Comparison of ENCODE assay signal across 8 cellular contexts in the genomic region with DNA sequence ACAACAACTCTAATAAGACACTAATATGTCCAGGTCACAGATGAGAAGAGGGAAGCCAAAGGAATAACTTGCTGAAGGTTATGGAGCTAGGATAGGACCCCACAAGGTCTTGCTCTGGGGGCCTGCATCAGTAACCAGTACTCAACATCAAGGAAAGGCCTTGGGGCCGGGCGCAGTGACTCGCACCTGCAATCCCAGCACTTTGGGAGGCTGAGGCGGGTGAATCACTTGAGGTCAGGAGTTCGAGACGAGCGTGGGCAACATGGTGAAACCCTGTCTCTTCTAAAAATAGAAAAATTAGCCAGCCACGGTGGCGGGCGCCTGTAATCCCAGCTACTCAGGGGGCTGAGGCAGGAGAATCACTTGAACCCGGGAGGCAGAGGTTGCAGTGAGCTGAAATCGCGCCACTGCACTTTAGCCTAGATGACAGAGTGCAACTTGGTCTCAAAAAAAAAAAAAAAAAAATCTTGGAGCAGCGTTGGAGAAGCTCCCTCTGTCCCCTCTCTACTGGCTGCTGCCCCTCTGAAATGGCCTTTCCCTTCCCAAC. TPM values are rescaled to one million over a fixed set of nuclear protein-coding genes. Genes with fewer than 3 reads are reported as not detected.
DNase-seq lines count a peak whose midpoint lies in the region; ATAC-seq and TF ChIP-seq lines count a peak whose summit lies in the region.

No MANE protein-coding gene starts in this region.

- H3K4me1 ChIP-seq in skeletal muscle tissue (ENCODE audit: control insufficient read depth in 3 of 3, insufficient read depth in 3 of 3, low read length in 3 of 3), result peaks cover 23 to 33% (median 26%) of the 10 kb centered on the region in 3 donors

- peaks cover 15% of the 10 kb centered on the region for H3K27me3 Mint-ChIP-seq in endothelial cell (ENCODE audit: unreplicated experiment)

- DNase-seq in GM12864 (ENCODE audit: low read depth) (no peak), SK-N-MC (ENCODE audit: low read depth, low spot score) (no peak), endothelial cell (ENCODE audit: low spot score) (no peak), NCI-H1417 (lab: John Stamatoyannopoulos, UW) (no peak), GM19238 (ENCODE audit: insufficient read length, low spot score) (no peak)

- H3K4me3 Mint-ChIP-seq in endothelial cell (ENCODE audit: unreplicated experiment), result peak overlapping the region; percentile 79

- H3K9me3 ChIP-seq in SK-N-MC (ENCODE audit: low read depth, low read length) (no peaks in the 10 kb centered on the region), skeletal muscle tissue (ENCODE audit: control insufficient read depth in 3 of 3, low read length in 3 of 3) (no peaks in the 10 kb centered on the region)

- peaks cover 9% of the 10 kb centered on the region for H3K36me3 Mint-ChIP-seq in endothelial cell (ENCODE audit: low read depth, unreplicated experiment)

- H3K36me3 ChIP-seq in SK-N-MC (ENCODE audit: insufficient read depth, low read length) (peaks cover 41% of the 10 kb centered on the region), skeletal muscle tissue (ENCODE audit: control insufficient read depth in 3 of 3, insufficient read depth in 3 of 3, low read length in 3 of 3) (peaks cover 10 to 12% (median 11%) of the 10 kb centered on the region in 3 donors)

- H3K27ac Mint-ChIP-seq in endothelial cell (ENCODE audit: unreplicated experiment), result peak overlapping the region; percentile 57

- H3K4me1 Mint-ChIP-seq in endothelial cell (ENCODE audit: unreplicated experiment), result peaks cover 13% of the 10 kb centered on the region

- H3K9ac ChIP-seq in SK-N-MC (ENCODE audit: insufficient read length) (peak overlapping the region; percentile 100), skeletal muscle tissue (ENCODE audit: low read depth in 1 of 3, low read length in 3 of 3) (peak overlapping the region in 2 of 3 donors; percentile 51 to 94)

- no peak for TF ChIP-seq CTCF in GM12864 (IDR thresholded peaks at IDR 0.05; ENCODE audit: low read depth, low read length, missing control alignments)
- TF ChIP-seq CTCF in endothelial cell (IDR thresholded peaks at IDR 0.05; ENCODE audit: unreplicated experiment), result no peak

- H3K4me3 ChIP-seq in GM12864 (ENCODE audit: low read depth, low read length), result peak overlapping the region; percentile 90
- peak overlapping the region; percentile 96 for H3K4me3 ChIP-seq in SK-N-MC
- H3K4me3 ChIP-seq in skeletal muscle tissue (ENCODE audit: low read length in 3 of 3), result peak overlapping the region in 2 of 3 donors; percentile 96 to 97

- ATAC-seq in HG03565 (IDR thresholded peaks at IDR 0.05; ENCODE audit: unreplicated experiment), result no peak
- no peak for ATAC-seq in GM19023 (IDR thresholded peaks at IDR 0.05; ENCODE audit: unreplicated experiment)

- no peaks in the 10 kb centered on the region for H3K9me3 Mint-ChIP-seq in endothelial cell (ENCODE audit: unreplicated experiment)

- H3K27me3 ChIP-seq in skeletal muscle tissue (ENCODE audit: control insufficient read depth in 3 of 3, insufficient read depth in 3 of 3, low read length in 3 of 3), result no peaks in the 10 kb centered on the region

- H3K27ac ChIP-seq in SK-N-MC (peak overlapping the region; percentile 98), skeletal muscle tissue (ENCODE audit: low read depth, low read length) (no peak overlapping the region)

RNA-seq across cellular contexts. Expression of a gene that starts 1.8 kb away (rescaled TPM):
- total RNA-seq in endothelial cell (ENCODE audit: unreplicated experiment) (64.4 TPM), skeletal muscle tissue (37.1 TPM)

RNA-seq across cellular contexts. Expression of a gene that starts 2.3 kb away (rescaled TPM):
- total RNA-seq in endothelial cell (ENCODE audit: unreplicated experiment) (not detected), skeletal muscle tissue (not detected)

RNA-seq across cellular contexts. Expression of a gene that starts 28.0 kb away (rescaled TPM):
- 910 TPM for total RNA-seq in endothelial cell (ENCODE audit: unreplicated experiment)
- 634 TPM for total RNA-seq in skeletal muscle tissue

RNA-seq across cellular contexts. Expression of a gene that starts 37.3 kb away (rescaled TPM):
- 11.8 TPM for total RNA-seq in endothelial cell (ENCODE audit: unreplicated experiment)
- total RNA-seq in skeletal muscle tissue, result 4.7 TPM

RNA-seq across cellular contexts. Expression of a gene that starts 37.8 kb away (rescaled TPM):
- 23.6 TPM for total RNA-seq in endothelial cell (ENCODE audit: unreplicated experiment)
- 43.3 TPM for total RNA-seq in skeletal muscle tissue
